In genomic region chr3:144818973-144819372, GRCh38 we compare ENCODE assay signal across 27 cellular contexts.
"Had no signal": no experiment of that assay in that cellular context is flagged by ENCODE, and none has a peak within 500 bp of the region (broad histone marks: within the 10 kb centered on the region; RNA-seq: fewer than 3 reads in every experiment).

No MANE protein-coding gene starts in this region.

- DNase-seq: stimulated activated CD4-positive, alpha-beta T cell treated with anti-CD3 and anti-CD28 coated beads, Interleukin-2, amount 100 ng/mL, for 48 hours; stimulated activated CD4-positive, alpha-beta T cell treated with anti-CD3 and anti-CD28 coated beads, Interleukin-4, amount 100 ng/mL, for 1 hour; stimulated activated CD4-positive, alpha-beta T cell treated with anti-CD3 and anti-CD28 coated beads, Interleukin-4, amount 100 ng/mL, for 24 hours; stimulated activated CD4-positive, alpha-beta T cell treated with anti-CD3 and anti-CD28 coated beads, Interleukin-4, amount 100 ng/mL, for 4 hours; stimulated activated CD8-positive, alpha-beta memory T cell treated with anti-CD3 and anti-CD28 coated beads, Interleukin-4, amount 100 ng/mL, for 48 hours; stimulated activated naive B cell treated with anti-CD40 and anti-IgM and Interleukin-4, amounts not matched to agents 10 μg/mL and 1 μg/mL and 100 μg/mL, for 72 hours; stimulated activated naive CD4-positive, alpha-beta T cell; stimulated activated naive CD4-positive, alpha-beta T cell treated with Interleukin-2 at 50 U/mL for 16 hours; stimulated activated naive CD8-positive, alpha-beta T cell treated with anti-CD3 and anti-CD28 coated beads, Interleukin-15, amount 100 ng/mL, for 72 hours; stimulated activated naive CD8-positive, alpha-beta T cell treated with anti-CD3 and anti-CD28 coated beads, Interleukin-15, Interleukin-2, amounts not matched to agents 100 U/mL and 50 U/mL, for 24 hours; stomach; substantia nigra; testis; thyroid gland; tibial artery; transverse colon; trophoblast cell; upper lobe of left lung; upper lobe of right lung; uterus had no signal

- H3K36me3 ChIP-seq: stomach, suprapubic skin, thoracic aorta, thyroid gland, tibial artery, tibial nerve, transverse colon, upper lobe of left lung, upper lobe of right lung, uterus, vagina had no signal

- H3K27me3 ChIP-seq: stomach, suprapubic skin, testis, thyroid gland, tibial artery, tibial nerve, transverse colon, upper lobe of left lung, upper lobe of right lung, uterus, vagina had no signal

- ATAC-seq: stimulated activated effector memory CD8-positive, alpha-beta T cell treated with anti-CD3 and anti-CD28 coated beads, Interleukin-12 subunit alpha, Interleukin-12 subunit beta, amount 100 ng/mL, for 72 hours; stimulated activated memory B cell treated with anti-CD40 and anti-IgM and Interleukin-4, amounts not matched to agents 10 μg/mL and 1 μg/mL and 100 μg/mL, for 72 hours; stimulated activated naive B cell treated with anti-CD40 and anti-IgM and Interleukin-4, amounts not matched to agents 10 μg/mL and 1 μg/mL and 100 μg/mL, for 72 hours; stimulated activated naive CD8-positive, alpha-beta T cell treated with anti-CD3 and anti-CD28 coated beads, Interleukin-15, amount 100 ng/mL, for 72 hours; stimulated activated naive CD8-positive, alpha-beta T cell treated with anti-CD3 and anti-CD28 coated beads, Interleukin-15, Interleukin-2, amounts not matched to agents 100 U/mL and 50 U/mL, for 24 hours; upper lobe of right lung had no signal

- FAIRE-seq: urothelium cell line had no signal

- H3K4me1 ChIP-seq: stomach, suprapubic skin, testis, thyroid gland, tibial artery, tibial nerve, transverse colon, upper lobe of left lung, upper lobe of right lung, uterus, vagina had no signal

- H3K27ac ChIP-seq: stomach, suprapubic skin, testis, thoracic aorta, thyroid gland, tibial artery, tibial nerve, transverse colon, upper lobe of left lung, upper lobe of right lung, uterus, vagina had no signal

- H3K9me3 ChIP-seq: stomach, suprapubic skin, testis, thoracic aorta, thyroid gland, tibial artery, tibial nerve, transverse colon, upper lobe of left lung, upper lobe of right lung, uterus, vagina had no signal

- H3K4me3 ChIP-seq: stomach, suprapubic skin, testis, thoracic aorta, thyroid gland, tibial artery, tibial nerve, transverse colon, upper lobe of left lung, upper lobe of right lung, uterus, vagina had no signal
